8 cellular contexts compared by ENCODE assay signal in the genomic region with DNA sequence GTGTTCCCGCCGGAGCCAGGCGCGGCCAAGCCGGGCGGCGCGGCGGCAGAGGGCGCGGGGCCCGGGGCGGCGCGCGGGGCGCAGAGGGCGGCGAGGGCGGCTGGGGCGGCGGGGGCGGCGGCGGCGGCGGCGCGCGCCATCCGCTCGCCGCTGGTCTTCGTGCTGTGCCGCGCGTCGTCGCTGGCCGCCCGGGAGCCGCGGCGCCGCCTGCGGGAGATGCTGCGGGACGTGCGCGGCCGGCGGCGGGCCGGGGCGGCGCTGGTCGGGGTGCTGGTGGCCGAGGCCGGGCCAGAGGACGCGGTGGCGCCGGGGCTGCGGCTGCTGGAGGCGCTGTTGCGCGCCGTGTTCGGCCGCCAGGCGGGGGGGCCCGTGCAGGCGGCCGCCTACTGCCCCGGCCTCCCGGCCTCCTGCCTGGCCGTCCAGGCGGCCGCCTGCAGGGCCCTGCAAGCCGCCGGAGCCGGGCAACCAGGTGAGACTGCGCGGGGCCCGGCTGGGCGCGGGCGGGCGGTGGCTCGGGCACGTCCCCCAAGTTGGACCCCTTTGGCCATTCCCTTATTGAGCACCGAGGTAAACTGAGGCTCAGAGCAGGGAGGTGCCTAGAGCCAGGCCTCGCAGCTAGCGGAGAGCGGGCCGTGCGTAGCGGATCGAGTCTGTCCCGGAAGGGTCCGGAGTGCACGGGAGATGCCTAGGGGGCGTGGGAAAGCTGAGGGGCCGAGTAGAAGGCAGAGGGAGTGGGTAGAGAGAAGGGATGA. TPM values are rescaled to one million over a fixed set of nuclear protein-coding genes. Genes with fewer than 3 reads are reported as not detected.
DNase-seq lines count a peak whose midpoint lies in the region; ATAC-seq, FAIRE-seq and TF ChIP-seq lines count a peak whose summit lies in the region.

No MANE protein-coding gene starts in this region.

- CTCF ChIA-PET in activated CD8-positive, alpha-beta T cell treated with anti-CD3 and anti-CD28 coated beads, Interleukin-2, amount 10 ng/mL, durations not matched to agents 7 days and 5 days (lab: Charles Lee) = no interaction called here

- no peak overlapping the region for H3K27ac ChIP-seq in keratinocyte (ENCODE audit: control insufficient read depth, insufficient read depth, low read length)
- H3K27ac ChIP-seq in Karpas-422 (ENCODE audit: low read length) = no peak overlapping the region
- no peak overlapping the region for H3K27ac ChIP-seq in effector memory CD4-positive, alpha-beta T cell (ENCODE audit: insufficient read depth, low read length, poor library complexity, severe bottlenecking)

- no peaks in the 10 kb centered on the region for H3K9me3 ChIP-seq in keratinocyte (ENCODE audit: control insufficient read depth, low read depth, low read length)
- no peaks in the 10 kb centered on the region for H3K9me3 ChIP-seq in Karpas-422 (ENCODE audit: low read length)
- no peaks in the 10 kb centered on the region for H3K9me3 ChIP-seq in effector memory CD4-positive, alpha-beta T cell (ENCODE audit: control insufficient read depth, low read length)

- H3K27ac Mint-ChIP-seq in activated CD4-positive, alpha-beta T cell treated with anti-CD3 and anti-CD28 coated beads, Interleukin-2, amount 10 ng/mL, durations not matched to agents 24 days and 14 days = no peak overlapping the region
- no peak overlapping the region for H3K27ac Mint-ChIP-seq in activated CD8-positive, alpha-beta T cell treated with anti-CD3 and anti-CD28 coated beads, Interleukin-2, amount 10 ng/mL, durations not matched to agents 7 days and 5 days
- H3K27ac Mint-ChIP-seq in stimulated activated naive CD8-positive, alpha-beta T cell treated with anti-CD3 and anti-CD28 coated beads, Interleukin-15, Interleukin-2, amounts not matched to agents 100 ng/mL and 50 ng/mL, for 24 hours = no peak overlapping the region

- no peak overlapping the region for H3K4me3 ChIP-seq in keratinocyte (ENCODE audit: control insufficient read depth in 2 of 3, extremely low read depth in 1 of 3, insufficient read depth in 2 of 3, low read depth in 1 of 3, low read length in 3 of 3)
- H3K4me3 ChIP-seq in Karpas-422 (ENCODE audit: low read length) = no peak overlapping the region
- no peak overlapping the region for H3K4me3 ChIP-seq in effector memory CD4-positive, alpha-beta T cell (ENCODE audit: insufficient read depth, low read depth, low read length, poor library complexity, severe bottlenecking)

- dilution Hi-C loops in keratinocyte (cut with MboI; ENCODE audit: extremely low pct_ligation_motif_present, low sequenced_read_pairs) = no loop called here

- POLR2A ChIA-PET in activated CD8-positive, alpha-beta T cell treated with anti-CD3 and anti-CD28 coated beads, Interleukin-2, amount 10 ng/mL, durations not matched to agents 7 days and 5 days (lab: Charles Lee) = no interaction called here

- H3K9me1 ChIP-seq in keratinocyte (ENCODE audit: control insufficient read depth, extremely low read depth, insufficient read depth, low read length) = no peaks in the 10 kb centered on the region

- TF ChIP-seq CTCF in keratinocyte (optimal IDR thresholded peaks at IDR 0.05 in 1 of 3, IDR thresholded peaks at IDR 0.05 in 1 of 3, conservative IDR thresholded peaks at IDR 0.05 in 1 of 3; ENCODE audit: extremely low read depth in 1 of 3, insufficient read depth in 2 of 3, low read length in 3 of 3) = peak in 1 of 3 experiments; percentile 22

- no peaks in the 10 kb centered on the region for H3K4me1 ChIP-seq in keratinocyte (ENCODE audit: control insufficient read depth, extremely low read depth, insufficient read depth, low read length)
- H3K4me1 ChIP-seq in Karpas-422 (ENCODE audit: low read length) = peaks cover 12% of the 10 kb centered on the region
- no peaks in the 10 kb centered on the region for H3K4me1 ChIP-seq in effector memory CD4-positive, alpha-beta T cell (ENCODE audit: control insufficient read depth, insufficient read depth, low read length, poor library complexity, severe bottlenecking)

- DNase-seq in activated CD4-positive, alpha-beta T cell treated with anti-CD3 and anti-CD28 coated beads, Interleukin-2, amount 10 ng/mL, durations not matched to agents 24 days and 14 days = no peak
- no peak for DNase-seq in activated CD4-positive, alpha-beta T cell treated with anti-CD3 and anti-CD28 coated beads for 4 hours
- DNase-seq in activated CD8-positive, alpha-beta T cell treated with anti-CD3 and anti-CD28 coated beads, Interleukin-2, amount 10 ng/mL, durations not matched to agents 7 days and 5 days = no peak
- no peak for DNase-seq in keratinocyte (ENCODE audit: low read depth, low spot score)
- no peak for DNase-seq in Karpas-422
- DNase-seq in NAMALWA (ENCODE audit: low spot score) = no peak
- DNase-seq in effector memory CD4-positive, alpha-beta T cell = no peak

- H3K9me3 Mint-ChIP-seq in activated CD4-positive, alpha-beta T cell treated with anti-CD3 and anti-CD28 coated beads, Interleukin-2, amount 10 ng/mL, durations not matched to agents 24 days and 14 days = no peaks in the 10 kb centered on the region
- no peaks in the 10 kb centered on the region for H3K9me3 Mint-ChIP-seq in activated CD8-positive, alpha-beta T cell treated with anti-CD3 and anti-CD28 coated beads, Interleukin-2, amount 10 ng/mL, durations not matched to agents 7 days and 5 days (ENCODE audit: insufficient read depth)
- H3K9me3 Mint-ChIP-seq in stimulated activated naive CD8-positive, alpha-beta T cell treated with anti-CD3 and anti-CD28 coated beads, Interleukin-15, Interleukin-2, amounts not matched to agents 100 ng/mL and 50 ng/mL, for 24 hours = no peaks in the 10 kb centered on the region

- no peaks in the 10 kb centered on the region for H3K36me3 Mint-ChIP-seq in activated CD4-positive, alpha-beta T cell treated with anti-CD3 and anti-CD28 coated beads, Interleukin-2, amount 10 ng/mL, durations not matched to agents 24 days and 14 days (ENCODE audit: low read depth)
- no peaks in the 10 kb centered on the region for H3K36me3 Mint-ChIP-seq in activated CD8-positive, alpha-beta T cell treated with anti-CD3 and anti-CD28 coated beads, Interleukin-2, amount 10 ng/mL, durations not matched to agents 7 days and 5 days (ENCODE audit: low read depth)
- H3K36me3 Mint-ChIP-seq in stimulated activated naive CD8-positive, alpha-beta T cell treated with anti-CD3 and anti-CD28 coated beads, Interleukin-15, Interleukin-2, amounts not matched to agents 100 ng/mL and 50 ng/mL, for 24 hours (ENCODE audit: low read depth) = no peaks in the 10 kb centered on the region

- H3K36me3 ChIP-seq in keratinocyte (ENCODE audit: control insufficient read depth in 2 of 2, extremely low read depth in 1 of 2, insufficient read depth in 2 of 2, low read length in 2 of 2) (no peaks in the 10 kb centered on the region), Karpas-422 (ENCODE audit: insufficient read depth, low read length) (no peaks in the 10 kb centered on the region)
- H3K36me3 ChIP-seq in effector memory CD4-positive, alpha-beta T cell (ENCODE audit: control insufficient read depth, insufficient read depth, low read length) = no peaks in the 10 kb centered on the region

- FAIRE-seq in keratinocyte (lab: Jason Lieb, UNC) = no peak

- H3K9ac ChIP-seq in keratinocyte (ENCODE audit: control insufficient read depth, extremely low read depth, insufficient read depth, low read length) (no peak overlapping the region), Karpas-422 (ENCODE audit: low read length) (no peak overlapping the region)

- H3K79me2 ChIP-seq in keratinocyte (ENCODE audit: control insufficient read depth, insufficient read depth, low read length) (no peaks in the 10 kb centered on the region), Karpas-422 (ENCODE audit: low read length) (no peaks in the 10 kb centered on the region)

- peak; percentile 74 for ATAC-seq in activated CD8-positive, alpha-beta T cell treated with anti-CD3 and anti-CD28 coated beads, Interleukin-2, amount 10 ng/mL, durations not matched to agents 7 days and 5 days

- H3K27me3 ChIP-seq in keratinocyte (ENCODE audit: control insufficient read depth, extremely low read depth, insufficient read depth, low read length) = peaks cover 51% of the 10 kb centered on the region
- H3K27me3 ChIP-seq in Karpas-422 (ENCODE audit: low read length) = no peaks in the 10 kb centered on the region
- H3K27me3 ChIP-seq in effector memory CD4-positive, alpha-beta T cell (replicated peaks; ENCODE audit: control insufficient read depth, insufficient read depth, low read length, poor library complexity, severe bottlenecking) = peaks cover 33% of the 10 kb centered on the region

- peak overlapping the region; percentile 64 for H3K4me3 Mint-ChIP-seq in activated CD4-positive, alpha-beta T cell treated with anti-CD3 and anti-CD28 coated beads, Interleukin-2, amount 10 ng/mL, durations not matched to agents 24 days and 14 days
- H3K4me3 Mint-ChIP-seq in activated CD8-positive, alpha-beta T cell treated with anti-CD3 and anti-CD28 coated beads, Interleukin-2, amount 10 ng/mL, durations not matched to agents 7 days and 5 days = peak overlapping the region; percentile 37
- peak overlapping the region; percentile 20 for H3K4me3 Mint-ChIP-seq in stimulated activated naive CD8-positive, alpha-beta T cell treated with anti-CD3 and anti-CD28 coated beads, Interleukin-15, Interleukin-2, amounts not matched to agents 100 ng/mL and 50 ng/mL, for 24 hours

- no peaks in the 10 kb centered on the region for H3K9me2 ChIP-seq in Karpas-422 (replicated peaks; ENCODE audit: insufficient read depth, low read length)

- intact Hi-C loops in activated CD4-positive, alpha-beta T cell treated with anti-CD3 and anti-CD28 coated beads, Interleukin-2, amount 10 ng/mL, durations not matched to agents 24 days and 14 days (cut with micrococcal nuclease) = no loop called here

- H3K27me3 Mint-ChIP-seq in activated CD4-positive, alpha-beta T cell treated with anti-CD3 and anti-CD28 coated beads, Interleukin-2, amount 10 ng/mL, durations not matched to agents 24 days and 14 days = peaks cover 70% of the 10 kb centered on the region
- H3K27me3 Mint-ChIP-seq in activated CD8-positive, alpha-beta T cell treated with anti-CD3 and anti-CD28 coated beads, Interleukin-2, amount 10 ng/mL, durations not matched to agents 7 days and 5 days (ENCODE audit: low read depth) = peaks cover 64% of the 10 kb centered on the region
- peaks cover 78% of the 10 kb centered on the region for H3K27me3 Mint-ChIP-seq in stimulated activated naive CD8-positive, alpha-beta T cell treated with anti-CD3 and anti-CD28 coated beads, Interleukin-15, Interleukin-2, amounts not matched to agents 100 ng/mL and 50 ng/mL, for 24 hours

- H4K20me1 ChIP-seq in keratinocyte (ENCODE audit: control insufficient read depth, extremely low read depth, insufficient read depth, low read length) (no peaks in the 10 kb centered on the region), Karpas-422 (ENCODE audit: insufficient read depth, low read depth, low read length) (no peaks in the 10 kb centered on the region)

- H2AFZ ChIP-seq in keratinocyte (ENCODE audit: control insufficient read depth, low read length) (no peak overlapping the region), Karpas-422 (ENCODE audit: low read length) (no peak overlapping the region)

- peaks cover 4% of the 10 kb centered on the region for H3K4me1 Mint-ChIP-seq in activated CD4-positive, alpha-beta T cell treated with anti-CD3 and anti-CD28 coated beads, Interleukin-2, amount 10 ng/mL, durations not matched to agents 24 days and 14 days
- H3K4me1 Mint-ChIP-seq in activated CD8-positive, alpha-beta T cell treated with anti-CD3 and anti-CD28 coated beads, Interleukin-2, amount 10 ng/mL, durations not matched to agents 7 days and 5 days (ENCODE audit: low read depth) = peaks cover 2% of the 10 kb centered on the region
- H3K4me1 Mint-ChIP-seq in stimulated activated naive CD8-positive, alpha-beta T cell treated with anti-CD3 and anti-CD28 coated beads, Interleukin-15, Interleukin-2, amounts not matched to agents 100 ng/mL and 50 ng/mL, for 24 hours (ENCODE audit: low read depth) = peaks cover 3% of the 10 kb centered on the region

- peak overlapping the region; percentile 29 for H3K4me2 ChIP-seq in keratinocyte (ENCODE audit: control insufficient read depth, extremely low read depth, insufficient read depth, low read depth, low read length)
- no peak overlapping the region for H3K4me2 ChIP-seq in Karpas-422 (ENCODE audit: low read depth, low read length, poor library complexity, severe bottlenecking)

RNA-seq across cellular contexts. Expression of gene C2orf72, which starts 0.6 kb away (rescaled TPM):
- total RNA-seq in activated CD4-positive, alpha-beta T cell treated with anti-CD3 and anti-CD28 coated beads, Interleukin-2, amount 10 ng/mL, durations not matched to agents 24 days and 14 days = 0.63 and 0.66 TPM in 2 replicates
- under 1 TPM; 0.16 to 0.34 TPM for total RNA-seq in activated CD8-positive, alpha-beta T cell treated with anti-CD3 and anti-CD28 coated beads, Interleukin-2, amount 10 ng/mL, durations not matched to agents 7 days and 5 days
- polyA plus RNA-seq in keratinocyte = 0.05 to 0.09 TPM in 2 of 3 replicates, not detected in the other
- not detected for polyA plus RNA-seq in keratinocyte (2011; ENCODE audit: low read depth)
- 0.05 TPM in 1 of 2 replicates, not detected in the other for polyA plus RNA-seq in keratinocyte (2011; cell fraction: cytosol; rRNA removed)
- polyA plus RNA-seq in keratinocyte (2011; cell fraction: nucleus; rRNA removed) = 0.05 and 0.25 TPM in 2 replicates
- polyA plus RNA-seq in keratinocyte (2012; ENCODE audit: low replicate concordance) = not detected in 2 replicates
- polyA minus RNA-seq in keratinocyte = not detected in 3 replicates
- not detected for polyA minus RNA-seq in keratinocyte (2011; cell fraction: cytosol; rRNA and poly(A)+ RNA removed)
- polyA minus RNA-seq in keratinocyte (2011; cell fraction: nucleus; rRNA and poly(A)+ RNA removed) = not detected in 2 replicates
- not detected in 2 replicates for total RNA-seq in Karpas-422 (2014; rRNA removed; shearing (Covaris generic); ENCODE audit: low replicate concordance)

RNA-seq across cellular contexts. Expression of gene PSMD1, which starts 18.8 kb away (rescaled TPM):
- total RNA-seq in activated CD4-positive, alpha-beta T cell treated with anti-CD3 and anti-CD28 coated beads, Interleukin-2, amount 10 ng/mL, durations not matched to agents 24 days and 14 days = 200 and 203 TPM in 2 replicates
- total RNA-seq in activated CD8-positive, alpha-beta T cell treated with anti-CD3 and anti-CD28 coated beads, Interleukin-2, amount 10 ng/mL, durations not matched to agents 7 days and 5 days = 10 to 100 TPM; 92.8 to 94.1 TPM
- 198 to 267 TPM (median 262 TPM) in 3 replicates for polyA plus RNA-seq in keratinocyte
- polyA plus RNA-seq in keratinocyte (2011; ENCODE audit: low read depth) = 44.0 TPM
- polyA plus RNA-seq in keratinocyte (2011; cell fraction: cytosol; rRNA removed) = 124 and 210 TPM in 2 replicates
- polyA plus RNA-seq in keratinocyte (2011; cell fraction: nucleus; rRNA removed) = 219 and 247 TPM in 2 replicates
- 65.3 and 132 TPM in 2 replicates for polyA plus RNA-seq in keratinocyte (2012; ENCODE audit: low replicate concordance)
- 253 to 451 TPM (median 423 TPM) in 3 replicates for polyA minus RNA-seq in keratinocyte
- 93.6 TPM for polyA minus RNA-seq in keratinocyte (2011; cell fraction: cytosol; rRNA and poly(A)+ RNA removed)
- polyA minus RNA-seq in keratinocyte (2011; cell fraction: nucleus; rRNA and poly(A)+ RNA removed) = 147 and 233 TPM in 2 replicates
- 50.0 and 92.1 TPM in 2 replicates for total RNA-seq in Karpas-422 (2014; rRNA removed; shearing (Covaris generic); ENCODE audit: low replicate concordance)

RNA-seq across cellular contexts. Expression of gene SPATA3, which starts 42.0 kb away (rescaled TPM):
- not detected in 2 replicates for total RNA-seq in activated CD4-positive, alpha-beta T cell treated with anti-CD3 and anti-CD28 coated beads, Interleukin-2, amount 10 ng/mL, durations not matched to agents 24 days and 14 days
- total RNA-seq in activated CD8-positive, alpha-beta T cell treated with anti-CD3 and anti-CD28 coated beads, Interleukin-2, amount 10 ng/mL, durations not matched to agents 7 days and 5 days = under 1 TPM in 1 of 2 experiments, not detected in 1; 0.29 TPM
- not detected in 3 replicates for polyA plus RNA-seq in keratinocyte
- polyA plus RNA-seq in keratinocyte (2011; ENCODE audit: low read depth) = not detected
- polyA plus RNA-seq in keratinocyte (2011; cell fraction: cytosol; rRNA removed) = not detected in 2 replicates
- not detected in 2 replicates for polyA plus RNA-seq in keratinocyte (2011; cell fraction: nucleus; rRNA removed)
- not detected in 2 replicates for polyA plus RNA-seq in keratinocyte (2012; ENCODE audit: low replicate concordance)
- polyA minus RNA-seq in keratinocyte = not detected in 3 replicates
- not detected for polyA minus RNA-seq in keratinocyte (2011; cell fraction: cytosol; rRNA and poly(A)+ RNA removed)
- not detected in 2 replicates for polyA minus RNA-seq in keratinocyte (2011; cell fraction: nucleus; rRNA and poly(A)+ RNA removed)
- not detected in 2 replicates for total RNA-seq in Karpas-422 (2014; rRNA removed; shearing (Covaris generic); ENCODE audit: low replicate concordance)
